1 cellular context compared by ENCODE assay signal in the genomic region with DNA sequence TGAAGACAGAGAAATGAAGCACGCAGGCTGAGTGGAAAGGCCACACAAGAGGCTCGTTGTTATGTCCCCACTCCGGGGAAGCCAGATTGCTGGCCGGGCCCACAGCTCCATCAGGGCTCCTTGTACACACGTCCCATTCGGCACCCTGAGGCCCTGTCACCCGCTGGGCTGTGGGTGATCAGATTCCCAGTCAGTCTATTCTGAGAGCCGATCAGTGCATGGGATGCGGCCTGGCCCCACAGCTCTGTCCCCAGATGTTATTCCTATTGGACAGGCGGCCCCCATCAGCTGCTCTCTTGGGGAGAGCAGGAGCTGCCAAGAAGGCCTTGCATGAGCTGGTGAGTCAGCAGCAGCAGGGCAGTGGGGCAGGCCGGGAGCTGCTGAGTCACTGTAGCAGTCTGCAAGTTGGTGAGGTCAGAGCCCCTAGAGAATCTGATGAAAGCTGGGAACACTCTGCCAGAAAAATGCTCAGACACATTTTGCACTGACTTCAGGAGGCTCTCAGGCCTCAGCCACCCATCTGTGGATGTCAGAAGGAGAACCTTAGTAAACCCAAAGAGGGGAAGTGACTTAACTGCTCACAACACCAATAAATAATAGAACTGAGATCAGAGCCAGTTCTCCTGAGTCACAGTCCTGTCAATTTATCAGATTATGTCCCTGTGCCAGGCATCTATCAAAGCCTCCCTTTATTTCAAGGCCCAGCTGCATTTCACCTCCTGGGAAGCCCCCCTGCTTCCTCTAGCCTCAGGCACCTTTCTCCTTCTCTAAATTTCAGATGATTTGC.
TF ChIP-seq lines count a peak whose summit lies in the region.

No MANE protein-coding gene starts in this region.

TF ChIP-seq in SK-N-SH, 30 proteins besides CTCF, POLR2A, EP300 and RAD21 (continued from another document):
- peak; percentile 92 for TF ChIP-seq PBX3 (IDR thresholded peaks at IDR 0.05)
- no peak for TF ChIP-seq RFX5 (IDR thresholded peaks at IDR 0.05; ENCODE audit: low read length)
- 0 out of 2 replicates have a peak, but pooled peaks have one; percentile 65 for TF ChIP-seq SIN3A (IDR thresholded peaks at IDR 0.05; ENCODE audit: borderline replicate concordance, low read depth, low read length)
- TF ChIP-seq MEF2A (IDR thresholded peaks at IDR 0.05; ENCODE audit: borderline replicate concordance, low read depth) = 0 out of 2 replicates have a peak, but pooled peaks have one; percentile 68
- peak; percentile 97 for TF ChIP-seq FOSL2 (IDR thresholded peaks at IDR 0.05; ENCODE audit: borderline replicate concordance, low read depth)
- TF ChIP-seq TCF12 (IDR thresholded peaks at IDR 0.05) = peak; percentile 94
- peak; percentile 66; the same call in 1 of the 2 replicates for TF ChIP-seq POLR2AphosphoS5 (IDR thresholded peaks at IDR 0.05; ENCODE audit: low read depth, low read length)
- no peak for TF ChIP-seq FOXJ3 (CRISPR knock-in tag; IDR thresholded peaks at IDR 0.05)
- TF ChIP-seq TEAD4 (IDR thresholded peaks at IDR 0.05; ENCODE audit: borderline replicate concordance, insufficient read depth) = peak; percentile 55
- TF ChIP-seq, protein P1, sequence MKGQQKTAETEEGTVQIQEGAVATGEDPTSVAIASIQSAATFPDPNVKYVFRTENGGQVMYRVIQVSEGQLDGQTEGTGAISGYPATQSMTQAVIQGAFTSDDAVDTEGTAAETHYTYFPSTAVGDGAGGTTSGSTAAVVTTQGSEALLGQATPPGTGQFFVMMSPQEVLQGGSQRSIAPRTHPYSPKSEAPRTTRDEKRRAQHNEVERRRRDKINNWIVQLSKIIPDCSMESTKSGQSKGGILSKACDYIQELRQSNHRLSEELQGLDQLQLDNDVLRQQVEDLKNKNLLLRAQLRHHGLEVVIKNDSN (IDR thresholded peaks at IDR 0.05; ENCODE audit: borderline replicate concordance, low read depth) = no peak; the same call in 1 of the 2 replicates
- TF ChIP-seq, protein P2, sequence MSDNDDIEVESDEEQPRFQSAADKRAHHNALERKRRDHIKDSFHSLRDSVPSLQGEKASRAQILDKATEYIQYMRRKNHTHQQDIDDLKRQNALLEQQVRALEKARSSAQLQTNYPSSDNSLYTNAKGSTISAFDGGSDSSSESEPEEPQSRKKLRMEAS (IDR thresholded peaks at IDR 0.05; ENCODE audit: low read depth) = peak; percentile 83
- TF ChIP-seq, protein P3, sequence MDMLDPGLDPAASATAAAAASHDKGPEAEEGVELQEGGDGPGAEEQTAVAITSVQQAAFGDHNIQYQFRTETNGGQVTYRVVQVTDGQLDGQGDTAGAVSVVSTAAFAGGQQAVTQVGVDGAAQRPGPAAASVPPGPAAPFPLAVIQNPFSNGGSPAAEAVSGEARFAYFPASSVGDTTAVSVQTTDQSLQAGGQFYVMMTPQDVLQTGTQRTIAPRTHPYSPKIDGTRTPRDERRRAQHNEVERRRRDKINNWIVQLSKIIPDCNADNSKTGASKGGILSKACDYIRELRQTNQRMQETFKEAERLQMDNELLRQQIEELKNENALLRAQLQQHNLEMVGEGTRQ (IDR thresholded peaks at IDR 0.05; ENCODE audit: borderline replicate concordance, low read depth, low read length) = no peak
